ENCODE assay signal across 23 cellular contexts in the genomic region with DNA sequence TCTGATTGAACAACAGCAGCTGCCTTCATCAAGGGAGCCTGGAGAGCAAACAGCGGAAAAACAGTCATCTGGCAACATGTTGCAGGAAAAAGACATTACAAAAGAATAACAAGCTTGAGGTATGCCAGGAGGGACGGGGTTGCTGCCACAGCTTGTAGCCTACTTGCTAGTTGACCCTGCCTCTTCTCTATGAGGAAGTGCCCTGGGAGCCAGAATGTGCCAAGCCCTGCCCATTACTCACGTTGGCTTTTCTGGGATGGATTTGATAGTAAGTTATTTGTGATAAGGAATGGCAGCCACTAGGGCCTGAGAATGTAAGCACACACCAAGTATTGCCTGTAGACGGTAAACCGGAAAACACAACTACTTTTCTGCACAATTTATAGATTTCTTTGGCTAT.
A peak's percentile ranks its signal among the peaks of the same experiment; 100 is the strongest.
DNase-seq lines count a peak whose midpoint lies in the region; ATAC-seq, FAIRE-seq and TF ChIP-seq lines count a peak whose summit lies in the region.
"Had no signal": no experiment of that assay in that cellular context is flagged by ENCODE, and none has a peak within 500 bp of the region (broad histone marks: within the 10 kb centered on the region; RNA-seq: fewer than 3 reads in every experiment).

No MANE protein-coding gene starts in this region.

- H3K27me3 ChIP-seq in bronchial epithelial cell (ENCODE audit: control insufficient read depth, insufficient read depth, low read length) (no peaks in the 10 kb centered on the region), prostate gland (replicated peaks; ENCODE audit: insufficient read depth) (no peaks in the 10 kb centered on the region), osteoblast (ENCODE audit: insufficient read depth, low read length) (no peaks in the 10 kb centered on the region)
- H3K27me3 ChIP-seq: SJSA1 had no signal

- H3K27ac ChIP-seq in prostate gland (no peak overlapping the region), osteoblast (ENCODE audit: low read depth, low read length) (no peak overlapping the region)
- H3K27ac ChIP-seq: 22Rv1, SJSA1 had no signal

- DNase-seq in NCI-H146 (lab: John Stamatoyannopoulos, UW): peak; percentile 15
- no peak for DNase-seq in NCI-H146 treated with DMSO at 0.1 percent for 48 hours (lab: John Stamatoyannopoulos, UW; ENCODE audit: unreplicated experiment)
- peak; percentile 53 for DNase-seq in NCI-H2029 treated with DMSO at 0.1 percent for 48 hours (lab: John Stamatoyannopoulos, UW)
- DNase-seq in bronchial epithelial cell (ENCODE audit: low read depth): peak; percentile 6
- peak; percentile 9 for DNase-seq in prostate gland (ENCODE audit: low spot score)
- no peak for DNase-seq in stimulated activated naive CD8-positive, alpha-beta T cell treated with anti-CD3 and anti-CD28 coated beads, Interleukin-15, Interleukin-2, amounts not matched to agents 100 U/mL and 50 U/mL, for 24 hours
- DNase-seq in cerebellum (ENCODE audit: low spot score): no peak
- DNase-seq in osteoblast (ENCODE audit: insufficient read length, low spot score, missing footprints): no peak
- DNase-seq: C1 segment of cervical spinal cord; CD8-positive, alpha-beta T cell; EL; GF-D8; GOT3; IMR-90; NCI-H2227 treated with DMSO at 0.1 percent for 48 hours; NCI-H510A; NCI-H748 treated with DMSO at 0.1 percent for 48 hours; OCI-M1; T-helper 1 cell had no signal

- intact Hi-C loops in prostate gland (cut with DNase I): no loop called here

- no peaks in the 10 kb centered on the region for H3K79me2 ChIP-seq in osteoblast (ENCODE audit: insufficient read depth, low read length)

- TF ChIP-seq POLR2A in prostate gland (IDR thresholded peaks at IDR 0.05): no peak

- H3K9me3 ChIP-seq in prostate gland (no peaks in the 10 kb centered on the region), osteoblast (ENCODE audit: low read depth, low read length) (no peaks in the 10 kb centered on the region)
- H3K9me3 ChIP-seq: SJSA1 had no signal

- WGBS in prostate gland: 50% methylated on average over 5 of the region's 5 CpGs

- H3K4me1 ChIP-seq in prostate gland (replicated peaks): no peaks in the 10 kb centered on the region
- no peaks in the 10 kb centered on the region for H3K4me1 ChIP-seq in osteoblast (ENCODE audit: insufficient read depth, low read length)
- H3K4me1 ChIP-seq: SJSA1 had no signal

- ATAC-seq in stimulated activated naive CD8-positive, alpha-beta T cell treated with anti-CD3 and anti-CD28 coated beads, Interleukin-15, Interleukin-2, amounts not matched to agents 100 U/mL and 50 U/mL, for 24 hours: no peak
- ATAC-seq: CD8-positive, alpha-beta T cell had no signal

- no peak for FAIRE-seq in bronchial epithelial cell (lab: Jason Lieb, UNC)
- FAIRE-seq: GM19239, RCC 7860 had no signal

- H2AFZ ChIP-seq in osteoblast (ENCODE audit: low read length): no peak overlapping the region

- no peaks in the 10 kb centered on the region for H3K36me3 ChIP-seq in bronchial epithelial cell (ENCODE audit: control insufficient read depth, insufficient read depth, low read length)
- H3K36me3 ChIP-seq in prostate gland: no peaks in the 10 kb centered on the region
- H3K36me3 ChIP-seq in osteoblast (ENCODE audit: insufficient read depth, low read length): no peaks in the 10 kb centered on the region
- H3K36me3 ChIP-seq: SJSA1 had no signal

- no peaks in the 10 kb centered on the region for H4K20me1 ChIP-seq in osteoblast (ENCODE audit: insufficient read depth, low read length)

- H3K4me3 ChIP-seq in bronchial epithelial cell (ENCODE audit: low read depth, low read length): no peak overlapping the region
- H3K4me3 ChIP-seq in prostate gland: no peak overlapping the region
- H3K4me3 ChIP-seq in osteoblast (ENCODE audit: insufficient read depth, low read length): no peak overlapping the region
- H3K4me3 ChIP-seq: SJSA1 had no signal

- no peak overlapping the region for H3K4me2 ChIP-seq in osteoblast (ENCODE audit: insufficient read depth, low read length)

- TF ChIP-seq CTCF in bronchial epithelial cell (IDR thresholded peaks at IDR 0.05; ENCODE audit: insufficient read depth, low read length, severe bottlenecking) (no peak), prostate gland (IDR thresholded peaks at IDR 0.05) (no peak), osteoblast (IDR thresholded peaks at IDR 0.05; ENCODE audit: extremely low read depth, low read depth, low read length) (no peak)

Comparison
In these comparisons a context has a peak if more than half of its experiments do, and no peak if none do; other contexts are left out.
1. DNase-seq: peak in NCI-H146 (single experiment), NCI-H2029 treated with DMSO at 0.1 percent for 48 hours (single experiment), bronchial epithelial cell (single experiment) and prostate gland (single experiment); none in NCI-H146 treated with DMSO at 0.1 percent for 48 hours (single experiment), stimulated activated naive CD8-positive, alpha-beta T cell treated with anti-CD3 and anti-CD28 coated beads, Interleukin-15, Interleukin-2, amounts not matched to agents 100 U/mL and 50 U/mL, for 24 hours (single experiment), cerebellum (single experiment) and osteoblast (single experiment).